12 cellular contexts compared by ENCODE assay signal in genomic region chr11:119509277-119509841, GRCh38.
DNase-seq lines count a peak whose midpoint lies in the region; ATAC-seq, FAIRE-seq and TF ChIP-seq lines count a peak whose summit lies in the region.
"Had no signal": no experiment of that assay in that cellular context is flagged by ENCODE, and none has a peak within 500 bp of the region (broad histone marks: within the 10 kb centered on the region; RNA-seq: fewer than 3 reads in every experiment).

No MANE protein-coding gene starts in this region.

- no peaks in the 10 kb centered on the region for H3K9me3 ChIP-seq in body of pancreas

- H3K9me3 Mint-ChIP-seq in activated naive CD8-positive, alpha-beta T cell treated with anti-CD3 and anti-CD28 coated beads for 36 hours: peaks cover 1% of the 10 kb centered on the region

- no peaks in the 10 kb centered on the region for H3K4me1 ChIP-seq in foreskin keratinocyte
- no peaks in the 10 kb centered on the region for H3K4me1 ChIP-seq in body of pancreas

- ATAC-seq in Right ventricle myocardium superior (ENCODE audit: poor library complexity) (peak; percentile 38), foreskin keratinocyte (peak; percentile 26), body of pancreas (no peak)
- ATAC-seq: sciatic nerve had no signal

- no peak overlapping the region for H3K4me3 Mint-ChIP-seq in activated naive CD8-positive, alpha-beta T cell treated with anti-CD3 and anti-CD28 coated beads for 36 hours

- no peak overlapping the region for H3K4me3 ChIP-seq in body of pancreas

- peaks cover 11% of the 10 kb centered on the region for H3K27me3 Mint-ChIP-seq in activated naive CD8-positive, alpha-beta T cell treated with anti-CD3 and anti-CD28 coated beads for 36 hours

- intact Hi-C loops in Right ventricle myocardium superior (cut with DNase I) (no loop called here), cardiac septum (cut with DNase I) (no loop called here), body of pancreas (cut with DNase I) (no loop called here)

- no peak for FAIRE-seq in H54 (lab: Jason Lieb, UNC)

- H3K36me3 ChIP-seq in body of pancreas (replicated peaks in 1 of 2; ENCODE audit: insufficient read depth in 1 of 2, low read depth in 2 of 2): no peaks in the 10 kb centered on the region

- peaks cover 16% of the 10 kb centered on the region for H3K4me1 Mint-ChIP-seq in activated naive CD8-positive, alpha-beta T cell treated with anti-CD3 and anti-CD28 coated beads for 36 hours

- TF ChIP-seq POLR2A in H54 (IDR thresholded peaks at IDR 0.05; ENCODE audit: low read depth, low read length) (no peak), body of pancreas (IDR thresholded peaks at IDR 0.05) (no peak)

- H3K27ac Mint-ChIP-seq in activated naive CD8-positive, alpha-beta T cell treated with anti-CD3 and anti-CD28 coated beads for 36 hours: peak overlapping the region; percentile 16

- TF ChIP-seq CTCF in foreskin keratinocyte (conservative IDR thresholded peaks at IDR 0.05): no peak
- TF ChIP-seq CTCF in body of pancreas (IDR thresholded peaks at IDR 0.05): no peak

- DNase-seq in Right ventricle myocardium superior: peak; percentile 14
- DNase-seq in cardiac septum (ENCODE audit: low spot score): no peak
- DNase-seq in activated naive CD8-positive, alpha-beta T cell treated with anti-CD3 and anti-CD28 coated beads for 36 hours: peak; percentile 13
- peak in 1 of 2 donors; percentile 22 for DNase-seq in foreskin keratinocyte
- DNase-seq in NCI-H526 treated with DMSO at 0.1 percent for 48 hours (lab: John Stamatoyannopoulos, UW): no peak
- no peak for DNase-seq in H54 (ENCODE audit: insufficient read length, low spot score)
- no peak for DNase-seq in T-helper 2 cell
- DNase-seq in body of pancreas: no peak
- DNase-seq: activated CD8-positive, alpha-beta memory T cell treated with anti-CD3 and anti-CD28 coated beads, Interleukin-2, amount 50 U/mL, for 48 hours; NCI-H1105 treated with DMSO at 0.1 percent for 48 hours; NCI-H510A treated with DMSO at 0.1 percent for 48 hours had no signal

- H3K36me3 Mint-ChIP-seq in activated naive CD8-positive, alpha-beta T cell treated with anti-CD3 and anti-CD28 coated beads for 36 hours: no peaks in the 10 kb centered on the region

- WGBS in body of pancreas, 2 donors: 47 to 69% methylated on average over 3 of the region's 4 CpGs

- peak overlapping the region; percentile 66 for H3K27ac ChIP-seq in foreskin keratinocyte
- H3K27ac ChIP-seq in body of pancreas: no peak overlapping the region

- peaks cover 30% of the 10 kb centered on the region for H3K27me3 ChIP-seq in foreskin keratinocyte
- no peaks in the 10 kb centered on the region for H3K27me3 ChIP-seq in body of pancreas

Comparison
In these comparisons a context has a peak if more than half of its experiments do, and no peak if none do; other contexts are left out.
1. DNase-seq: peak in Right ventricle myocardium superior (single experiment) and activated naive CD8-positive, alpha-beta T cell treated with anti-CD3 and anti-CD28 coated beads for 36 hours (single experiment); none in cardiac septum (single experiment), NCI-H526 treated with DMSO at 0.1 percent for 48 hours (single experiment), H54 (single experiment), T-helper 2 cell (0 of 5) and body of pancreas (0 of 4).